Comparison of ENCODE assay signal across 27 cellular contexts in genomic region chr3:127121221-127121647, GRCh38.
"Had no signal": no experiment of that assay in that cellular context is flagged by ENCODE, and none has a peak within 500 bp of the region (broad histone marks: within the 10 kb centered on the region; RNA-seq: fewer than 3 reads in every experiment).

No MANE protein-coding gene starts in this region.

- H3K4me1 Mint-ChIP-seq: activated CD4-positive, alpha-beta T cell treated with anti-CD3 and anti-CD28 coated beads, Interleukin-2, amount 10 ng/mL, durations not matched to agents 7 days and 5 days; activated naive CD4-positive, alpha-beta T cell treated with anti-CD3 and anti-CD28 coated beads, Interleukin-2, amount 50 U/mL, for 24 hours; IgD-negative memory B cell had no signal

- H3K9me3 ChIP-seq: breast epithelium, SJCRH30, SK-N-SH had no signal

- ATAC-seq: Panc1 had no signal

- H3K9me2 ChIP-seq: SK-N-SH had no signal

- H3K27ac Mint-ChIP-seq: activated CD4-positive, alpha-beta memory T cell treated with anti-CD3 and anti-CD28 coated beads for 36 hours; activated CD4-positive, alpha-beta T cell treated with anti-CD3 and anti-CD28 coated beads, Interleukin-2, amount 10 ng/mL, durations not matched to agents 7 days and 5 days; activated naive CD4-positive, alpha-beta T cell treated with anti-CD3 and anti-CD28 coated beads, Interleukin-2, amount 50 U/mL, for 24 hours; activated T-cell treated with anti-CD3 and anti-CD28 coated beads, Interleukin-2, amount 50 U/mL, for 24 hours; activated T-helper 1 cell treated with anti-CD3 and anti-CD28 coated beads, Interleukin-12 subunit alpha, Interleukin-12 subunit beta, Interleukin-2, Interleukin-4 antibody, amounts not matched to agents 30 ng/mL and 10 ng/mL and 1 ng/mL, durations not matched to agents 14 hours and 24 hours and 36 hours; IgD-negative memory B cell had no signal

- H3K27ac ChIP-seq: breast epithelium, SJCRH30, VCaP had no signal

- H3K36me3 ChIP-seq: breast epithelium, SJCRH30 had no signal

- H3K4me2 ChIP-seq: SK-N-SH had no signal

- H3K4me3 Mint-ChIP-seq: activated CD4-positive, alpha-beta memory T cell treated with anti-CD3 and anti-CD28 coated beads for 36 hours; activated CD4-positive, alpha-beta T cell treated with anti-CD3 and anti-CD28 coated beads, Interleukin-2, amount 10 ng/mL, durations not matched to agents 7 days and 5 days; activated naive CD4-positive, alpha-beta T cell treated with anti-CD3 and anti-CD28 coated beads, Interleukin-2, amount 50 U/mL, for 24 hours; activated T-cell treated with anti-CD3 and anti-CD28 coated beads, Interleukin-2, amount 50 U/mL, for 24 hours; activated T-helper 1 cell treated with anti-CD3 and anti-CD28 coated beads, Interleukin-12 subunit alpha, Interleukin-12 subunit beta, Interleukin-2, Interleukin-4 antibody, amounts not matched to agents 30 ng/mL and 10 ng/mL and 1 ng/mL, durations not matched to agents 14 hours and 24 hours and 36 hours; IgD-negative memory B cell had no signal

- H3K36me3 Mint-ChIP-seq: activated CD4-positive, alpha-beta memory T cell treated with anti-CD3 and anti-CD28 coated beads for 36 hours; activated naive CD4-positive, alpha-beta T cell treated with anti-CD3 and anti-CD28 coated beads, Interleukin-2, amount 50 U/mL, for 24 hours; IgD-negative memory B cell had no signal

- H3K4me3 ChIP-seq: breast epithelium, SJCRH30 had no signal

- H3K4me1 ChIP-seq: breast epithelium, SJCRH30 had no signal

- DNase-seq: activated CD4-positive, alpha-beta memory T cell treated with anti-CD3 and anti-CD28 coated beads for 36 hours; activated CD4-positive, alpha-beta T cell treated with anti-CD3 and anti-CD28 coated beads, Interleukin-2, amount 10 ng/mL, durations not matched to agents 7 days and 5 days; activated CD4-positive, CD25-positive, alpha-beta regulatory T cell; activated effector memory CD4-positive, alpha-beta T cell treated with Interleukin-2 at 50 U/mL for 16 hours; activated naive CD4-positive, alpha-beta T cell; activated T-cell treated with anti-CD3 and anti-CD28 coated beads, Interleukin-2, amount 50 U/mL, for 24 hours; aorta; KG1; NCI-H1048; NCI-H1694; NCI-H2029; NCI-H345; NCI-H510A; NCI-H526 treated with DMSO at 0.1 percent for 48 hours; NCI-H82; OCI-M1; Right ventricle myocardium superior; RPMI8226; SJCRH30; SK-N-SH; T-helper 1 cell had no signal

- H3K9me3 Mint-ChIP-seq: activated CD4-positive, alpha-beta memory T cell treated with anti-CD3 and anti-CD28 coated beads for 36 hours; activated CD4-positive, alpha-beta T cell treated with anti-CD3 and anti-CD28 coated beads, Interleukin-2, amount 10 ng/mL, durations not matched to agents 7 days and 5 days; activated T-cell treated with anti-CD3 and anti-CD28 coated beads, Interleukin-2, amount 50 U/mL, for 24 hours; activated T-helper 1 cell treated with anti-CD3 and anti-CD28 coated beads, Interleukin-12 subunit alpha, Interleukin-12 subunit beta, Interleukin-2, Interleukin-4 antibody, amounts not matched to agents 30 ng/mL and 10 ng/mL and 1 ng/mL, durations not matched to agents 14 hours and 24 hours and 36 hours had no signal
